8 cellular contexts compared by ENCODE assay signal in the genomic region with DNA sequence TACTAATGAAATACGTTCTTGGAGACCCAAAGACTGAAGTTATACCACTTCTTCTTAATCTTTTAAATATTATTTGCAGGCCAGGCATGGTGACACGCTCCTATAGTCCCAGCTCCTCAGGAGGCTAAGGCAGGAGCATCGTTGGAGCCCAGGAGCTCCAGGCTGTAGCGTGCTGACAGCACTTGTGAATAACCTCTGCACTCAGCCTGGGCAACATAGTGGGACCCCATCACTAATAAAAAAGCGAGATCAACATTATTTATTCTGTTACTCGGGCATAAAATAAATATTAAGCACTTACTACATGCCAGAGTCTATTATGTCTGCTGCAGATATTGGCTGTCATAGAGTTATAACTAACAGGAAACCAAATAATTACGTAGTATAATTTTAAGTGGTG. TPM values are rescaled to one million over a fixed set of nuclear protein-coding genes. Genes with fewer than 3 reads are reported as not detected.
DNase-seq lines count a peak whose midpoint lies in the region; ATAC-seq and TF ChIP-seq lines count a peak whose summit lies in the region.

No MANE protein-coding gene starts in this region.

- H3K27ac ChIP-seq in temporal lobe (ENCODE audit: low read depth, low read length): peak overlapping the region; percentile 56

- H3K9me3 Mint-ChIP-seq in T-helper 1 cell treated with Interleukin-12 subunit alpha and Interleukin-12 subunit beta and Interleukin-4 antibody, amounts not matched to agents 30 μg/mL and 1 μg/mL, for 36 hours: peaks cover 3% of the 10 kb centered on the region
- H3K9me3 Mint-ChIP-seq in activated naive CD4-positive, alpha-beta T cell treated with anti-CD3 and anti-CD28 coated beads, Interleukin-2, amount 50 U/mL, for 72 hours: no peaks in the 10 kb centered on the region

- no peak for TF ChIP-seq CTCF in kidney epithelial cell (IDR thresholded peaks at IDR 0.05; ENCODE audit: insufficient read depth, low read length, poor library complexity, severe bottlenecking)

- H3K4me3 ChIP-seq in kidney epithelial cell (ENCODE audit: low read depth, low read length): peak overlapping the region; percentile 87

- no peaks in the 10 kb centered on the region for H3K36me3 ChIP-seq in kidney epithelial cell (ENCODE audit: control insufficient read depth, insufficient read depth, low read length)

- H3K27ac Mint-ChIP-seq in T-helper 1 cell treated with Interleukin-12 subunit alpha and Interleukin-12 subunit beta and Interleukin-4 antibody, amounts not matched to agents 30 μg/mL and 1 μg/mL, for 36 hours: no peak overlapping the region
- H3K27ac Mint-ChIP-seq in activated naive CD4-positive, alpha-beta T cell treated with anti-CD3 and anti-CD28 coated beads, Interleukin-2, amount 50 U/mL, for 72 hours: peak overlapping the region; percentile 96 to 98

- peaks cover 34% of the 10 kb centered on the region for H3K4me1 Mint-ChIP-seq in T-helper 1 cell treated with Interleukin-12 subunit alpha and Interleukin-12 subunit beta and Interleukin-4 antibody, amounts not matched to agents 30 μg/mL and 1 μg/mL, for 36 hours (ENCODE audit: low read depth)

- no peak for DNase-seq in T-helper 1 cell
- no peak for DNase-seq in activated naive CD4-positive, alpha-beta T cell treated with anti-CD3 and anti-CD28 coated beads, Interleukin-2, amount 50 U/mL, for 72 hours (ENCODE audit: low spot score in 2 of 2)
- DNase-seq in kidney epithelial cell (ENCODE audit: low read depth): no peak
- no peak for DNase-seq in NCI-H2171 treated with DMSO at 0.1 percent for 48 hours (lab: John Stamatoyannopoulos, UW)
- no peak for DNase-seq in stimulated activated CD4-positive, alpha-beta T cell treated with anti-CD3 and anti-CD28 coated beads, Interleukin-2, amount 100 ng/mL, for 48 hours

- peaks cover 19% of the 10 kb centered on the region for H3K36me3 Mint-ChIP-seq in T-helper 1 cell treated with Interleukin-12 subunit alpha and Interleukin-12 subunit beta and Interleukin-4 antibody, amounts not matched to agents 30 μg/mL and 1 μg/mL, for 36 hours (ENCODE audit: low read depth)
- peaks cover 21 to 36% of the 10 kb centered on the region in 2 donors for H3K36me3 Mint-ChIP-seq in activated naive CD4-positive, alpha-beta T cell treated with anti-CD3 and anti-CD28 coated beads, Interleukin-2, amount 50 U/mL, for 72 hours

- H3K27me3 Mint-ChIP-seq in T-helper 1 cell treated with Interleukin-12 subunit alpha and Interleukin-12 subunit beta and Interleukin-4 antibody, amounts not matched to agents 30 μg/mL and 1 μg/mL, for 36 hours (ENCODE audit: low read depth): no peaks in the 10 kb centered on the region

- no peaks in the 10 kb centered on the region for H3K27me3 ChIP-seq in kidney epithelial cell (ENCODE audit: control insufficient read depth, insufficient read depth, low read length)

- peak overlapping the region; percentile 99 for H3K4me3 Mint-ChIP-seq in T-helper 1 cell treated with Interleukin-12 subunit alpha and Interleukin-12 subunit beta and Interleukin-4 antibody, amounts not matched to agents 30 μg/mL and 1 μg/mL, for 36 hours

- no peak for ATAC-seq in activated naive CD4-positive, alpha-beta T cell treated with anti-CD3 and anti-CD28 coated beads, Interleukin-2, amount 50 U/mL, for 72 hours
- no peak for ATAC-seq in GM18517 (IDR thresholded peaks at IDR 0.05; ENCODE audit: unreplicated experiment)

RNA-seq across cellular contexts. Expression of gene MED17, which starts 0.7 kb away (rescaled TPM):
- 10 to 100 TPM; 37.3 to 38.4 TPM for total RNA-seq in activated naive CD4-positive, alpha-beta T cell treated with anti-CD3 and anti-CD28 coated beads, Interleukin-2, amount 50 U/mL, for 72 hours
- 48.4 and 51.4 TPM in 2 replicates for total RNA-seq in kidney epithelial cell
- total RNA-seq in temporal lobe: 41.6 TPM

RNA-seq across cellular contexts. Expression of gene C11orf54, which starts 41.9 kb away (rescaled TPM):
- total RNA-seq in activated naive CD4-positive, alpha-beta T cell treated with anti-CD3 and anti-CD28 coated beads, Interleukin-2, amount 50 U/mL, for 72 hours: 10 to 100 TPM; 29.5 to 55.0 TPM
- total RNA-seq in kidney epithelial cell (30.5 and 33.2 TPM in 2 replicates), temporal lobe (28.5 TPM)

RNA-seq across cellular contexts. Expression of gene TAF1D, which starts 42.1 kb away (rescaled TPM):
- total RNA-seq in activated naive CD4-positive, alpha-beta T cell treated with anti-CD3 and anti-CD28 coated beads, Interleukin-2, amount 50 U/mL, for 72 hours: 100 to 1,000 TPM; 236 to 541 TPM
- total RNA-seq in kidney epithelial cell (125 and 142 TPM in 2 replicates), temporal lobe (131 TPM)
